Comparison of ENCODE assay signal across 24 cellular contexts in genomic region chr3:40887012-40887411, GRCh38.
"Had no signal": no experiment of that assay in that cellular context is flagged by ENCODE, and none has a peak within 500 bp of the region (broad histone marks: within the 10 kb centered on the region; RNA-seq: fewer than 3 reads in every experiment).

No MANE protein-coding gene starts in this region.

- H3K9me3 ChIP-seq: MG63 had no signal

- H3K27ac ChIP-seq: cardiac muscle cell, SK-N-MC had no signal

- H3K4me3 ChIP-seq: cardiac muscle cell, MG63, SK-N-MC had no signal

- FAIRE-seq: astrocyte, TTC549 had no signal

- H3K36me3 ChIP-seq: cardiac muscle cell, MG63 had no signal

- H3K27me3 ChIP-seq: cardiac muscle cell, MG63 had no signal

- DNase-seq: activated CD4-positive, alpha-beta memory T cell treated with anti-CD3 and anti-CD28 coated beads for 36 hours; activated CD4-positive, alpha-beta T cell treated with anti-CD3 and anti-CD28 coated beads, Interleukin-2, amount 10 ng/mL, durations not matched to agents 7 days and 5 days; activated CD4-positive, CD25-positive, alpha-beta regulatory T cell; activated CD8-positive, alpha-beta memory T cell treated with anti-CD3 and anti-CD28 coated beads for 24 hours; activated gamma-delta T cell; activated naive CD4-positive, alpha-beta T cell treated with anti-CD3 and anti-CD28 coated beads for 36 hours; activated T-cell treated with anti-CD3 and anti-CD28 coated beads, Interleukin-2, amount 50 U/mL, for 4 hours; amygdala; KG1; MG63; MV-4-11; NCI-H1092 treated with DMSO at 0.1 percent for 48 hours; NCI-H1436; NCI-H187; NCI-H2081; NCI-H524; SIG-M5; T-cell; T-helper 2 cell; T1000 had no signal
